ENCODE assay signal across 11 cellular contexts in the genomic region with DNA sequence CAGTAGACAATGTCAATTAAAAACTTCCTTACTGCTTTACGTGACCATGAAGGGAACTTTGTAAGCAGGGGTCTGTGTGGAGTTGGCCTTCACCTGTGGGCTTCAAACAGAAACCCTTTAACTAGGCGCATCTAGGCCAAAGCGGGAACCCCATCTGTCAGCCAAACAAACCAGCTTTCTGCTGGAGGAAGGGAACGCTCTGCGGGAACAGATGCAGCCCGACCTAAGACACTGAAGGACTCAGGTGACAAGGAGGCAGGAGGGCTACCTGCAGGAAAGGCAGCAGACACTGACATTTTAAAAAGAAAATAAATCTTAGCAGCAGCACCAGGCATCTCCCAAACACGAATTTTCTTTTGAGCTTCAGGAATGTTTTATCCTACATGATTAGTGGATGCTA.
DNase-seq lines count a peak whose midpoint lies in the region; ATAC-seq lines count a peak whose summit lies in the region.
"Had no signal": no experiment of that assay in that cellular context is flagged by ENCODE, and none has a peak within 500 bp of the region (broad histone marks: within the 10 kb centered on the region; RNA-seq: fewer than 3 reads in every experiment).

No MANE protein-coding gene starts in this region.

- ATAC-seq in HG03432 (IDR thresholded peaks at IDR 0.05; ENCODE audit: unreplicated experiment) (no peak), HG02588 (IDR thresholded peaks at IDR 0.05; ENCODE audit: unreplicated experiment) (no peak)

- DNase-seq in NCI-H748 (lab: John Stamatoyannopoulos, UW; ENCODE audit: unreplicated experiment) (peak; percentile 35), NCI-H748 treated with DMSO at 0.1 percent for 48 hours (lab: John Stamatoyannopoulos, UW) (no peak), NCI-H2171 (lab: John Stamatoyannopoulos, UW) (peak; percentile 77), cerebellum (ENCODE audit: low spot score) (peak; percentile 57)
- DNase-seq in activated effector memory CD4-positive, alpha-beta T cell treated with Interleukin-2 at 50 U/mL for 16 hours, result no peak
- DNase-seq: ACHN; CD4-positive, CD25-positive, alpha-beta regulatory T cell; GOT3; H9 had no signal

Comparison
In these comparisons a context has a peak if more than half of its experiments do, and no peak if none do; other contexts are left out.
1. DNase-seq: peak in NCI-H748 (single experiment), NCI-H2171 (single experiment) and cerebellum (single experiment); none in NCI-H748 treated with DMSO at 0.1 percent for 48 hours (single experiment) and activated effector memory CD4-positive, alpha-beta T cell treated with Interleukin-2 at 50 U/mL for 16 hours (single experiment).